Comparison of ENCODE assay signal across 7 cellular contexts in the genomic region with DNA sequence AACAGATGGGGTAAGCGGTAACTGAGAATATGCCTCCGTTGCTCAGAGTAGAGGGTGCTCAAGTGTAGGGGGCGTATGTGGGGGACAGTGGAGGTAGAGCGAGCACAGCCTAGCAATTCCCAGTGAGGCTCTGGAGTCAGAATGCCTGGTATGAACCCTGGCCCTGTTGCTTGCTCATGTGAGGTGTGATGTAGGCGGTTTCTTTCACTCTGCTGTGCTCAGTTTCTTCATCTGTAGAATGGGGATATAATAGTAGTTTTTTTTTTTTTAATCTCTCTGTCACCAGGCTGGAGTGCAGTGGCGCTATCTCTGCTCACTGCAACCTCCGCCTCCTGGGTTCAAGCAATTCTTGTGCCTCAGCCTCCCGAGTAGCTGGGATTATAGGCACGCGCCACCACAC.
A peak's percentile ranks its signal among the peaks of the same experiment; 100 is the strongest.
DNase-seq lines count a peak whose midpoint lies in the region; ATAC-seq and TF ChIP-seq lines count a peak whose summit lies in the region.
"Not testable (repeated sequence)": the region's sequence is repeated elsewhere in the genome, so short reads cannot be mapped to it uniquely, and the experiment has no call there.

No MANE protein-coding gene starts in this region.

- H4K5ac ChIP-seq in IMR-90 (ENCODE audit: low read depth, low read length) = not testable (repeated sequence)

- not testable (repeated sequence) for H4K91ac ChIP-seq in IMR-90 (ENCODE audit: insufficient read depth, low read depth, low read length)

- peaks cover 40% of the 10 kb centered on the region for H4K20me1 ChIP-seq in IMR-90 (ENCODE audit: insufficient read depth, low read length)
- H4K20me1 ChIP-seq in neural progenitor cell (ENCODE audit: low read depth) = peaks cover 61% of the 10 kb centered on the region
- peaks cover 56% of the 10 kb centered on the region for H4K20me1 ChIP-seq in smooth muscle cell (ENCODE audit: low read depth)

- not testable (repeated sequence) for H3K9me3 Mint-ChIP-seq in chondrocyte (ENCODE audit: low read depth); neural progenitor cell; type B pancreatic cell
- peaks cover 36% of the 10 kb centered on the region for H3K9me3 Mint-ChIP-seq in glutamatergic neuron (ENCODE audit: unreplicated experiment)

- H3K56ac ChIP-seq in IMR-90 (ENCODE audit: extremely low read depth, insufficient read depth, low read length) = not testable (repeated sequence)

- H3K27ac ChIP-seq in IMR-90 (ENCODE audit: insufficient read depth, low read length); neural progenitor cell: not testable (repeated sequence)
- peak overlapping the region; percentile 44 to 47 for H3K27ac ChIP-seq in ascending aorta
- H3K27ac ChIP-seq in smooth muscle cell (ENCODE audit: low read depth) = peak overlapping the region; percentile 11

- H3K4me3 ChIP-seq in IMR-90 (ENCODE audit: insufficient read depth, low read depth, low read length); ascending aorta; neural progenitor cell; smooth muscle cell: not testable (repeated sequence)

- H3K4me2 ChIP-seq in IMR-90 (ENCODE audit: low read depth, low read length); neural progenitor cell; smooth muscle cell: not testable (repeated sequence)

- H3K23ac ChIP-seq in IMR-90 (ENCODE audit: low read depth, low read length) = not testable (repeated sequence)

- not testable (repeated sequence) for H3K9me3 ChIP-seq in IMR-90 (ENCODE audit: control insufficient read depth, insufficient read depth, low read length); ascending aorta; neural progenitor cell (ENCODE audit: low read depth); smooth muscle cell (replicated peaks; ENCODE audit: low read depth)

- H2AFZ ChIP-seq in IMR-90 (replicated peaks; ENCODE audit: low read length, poor library complexity); neural progenitor cell (replicated peaks); smooth muscle cell (ENCODE audit: low read depth): not testable (repeated sequence)

- CTCF ChIA-PET in IMR-90 (lab: Yijun Ruan, JAX) = not testable (repeated sequence)

- not testable (repeated sequence) for H3K9ac ChIP-seq in IMR-90 (ENCODE audit: low read depth, low read length); neural progenitor cell; smooth muscle cell (ENCODE audit: low read depth)

- H3F3A ChIP-seq in neural progenitor cell (ENCODE audit: low read depth) = peaks cover 18% of the 10 kb centered on the region
- H3F3A ChIP-seq in smooth muscle cell (ENCODE audit: low read depth) = peaks cover 15% of the 10 kb centered on the region

- not testable (repeated sequence) for H3K27me3 ChIP-seq in IMR-90 (ENCODE audit: control insufficient read depth, insufficient read depth, low read length); ascending aorta; neural progenitor cell; smooth muscle cell (ENCODE audit: low read depth)

- POLR2A ChIA-PET in IMR-90 (lab: Charles Lee; ENCODE audit: unreplicated experiment) = not testable (repeated sequence)

- peaks cover 68% of the 10 kb centered on the region for H3K4me1 Mint-ChIP-seq in chondrocyte (ENCODE audit: low read depth)
- peaks cover 80% of the 10 kb centered on the region for H3K4me1 Mint-ChIP-seq in glutamatergic neuron (ENCODE audit: low read depth, unreplicated experiment)
- H3K4me1 Mint-ChIP-seq in neural progenitor cell = peaks cover 75% of the 10 kb centered on the region
- peaks cover 63% of the 10 kb centered on the region for H3K4me1 Mint-ChIP-seq in type B pancreatic cell (ENCODE audit: unreplicated experiment)

- 0 out of 2 replicates have a peak overlapping the region, but pooled peaks have one; percentile 16 for H2BK20ac ChIP-seq in IMR-90 (ENCODE audit: low read depth, low read length)

- 0 out of 3 replicates have a peak overlapping the region, but pooled peaks have one; percentile 22 for H2BK15ac ChIP-seq in IMR-90 (ENCODE audit: low read depth, low read length)

- intact Hi-C loops in IMR-90 (cut with micrococcal nuclease) = not testable (repeated sequence)
- intact Hi-C loops in ascending aorta (cut with DNase I) = loop anchor here (5.0 kb wide), 1 partner anchor 81 kb away; a partner anchor contains a TSS

- H2AK9ac ChIP-seq in IMR-90 (replicated peaks; ENCODE audit: low read depth, low read length, poor library complexity) = not testable (repeated sequence)

- H3K18ac ChIP-seq in IMR-90 (ENCODE audit: low read depth, low read length) = not testable (repeated sequence)

- not testable (repeated sequence) for H4K8ac ChIP-seq in IMR-90 (ENCODE audit: low read depth in 2 of 2, low read length in 2 of 2)

- not testable (repeated sequence) for H3K27me3 Mint-ChIP-seq in chondrocyte (ENCODE audit: low read depth); neural progenitor cell (ENCODE audit: insufficient read depth, low read depth); type B pancreatic cell
- H3K27me3 Mint-ChIP-seq in glutamatergic neuron (ENCODE audit: unreplicated experiment) = peaks cover 14% of the 10 kb centered on the region

- WGBS in IMR-90 (ENCODE audit: extremely low coverage in 2 of 2, insufficient read length in 1 of 2), 2 experiments = 93% methylated on average over 4 of the region's 10 CpGs; no CpG with 5 or more reads in 1 of the 2 experiments
- WGBS in smooth muscle cell (ENCODE audit: low lambda C conversion rate) = over 99% methylated on average over 10 of the region's 10 CpGs

- H3K9me1 ChIP-seq in IMR-90 (ENCODE audit: insufficient read depth, low read length) = peaks cover 36% of the 10 kb centered on the region

- H2BK5ac ChIP-seq in IMR-90 (ENCODE audit: low read depth, low read length, poor library complexity, severe bottlenecking) = not testable (repeated sequence)

- TF ChIP-seq POLR2A in IMR-90 (IDR thresholded peaks at IDR 0.05; ENCODE audit: low read depth, low read length) = not testable (repeated sequence)

- H2AK5ac ChIP-seq in IMR-90 (ENCODE audit: low read depth, low read length) = peak overlapping the region; percentile 24; the same call in 1 of the 2 replicates

- ATAC-seq in IMR-90 (ENCODE audit: low read depth) = not testable (repeated sequence)

- dilution Hi-C loops in IMR-90 (cut with HindIII; ENCODE audit: low sequenced_read_pairs, unreplicated experiment) = not testable (repeated sequence)

- H3K79me2 ChIP-seq in neural progenitor cell (ENCODE audit: low read depth) = peaks cover 93% of the 10 kb centered on the region
- H3K79me2 ChIP-seq in smooth muscle cell (ENCODE audit: low read depth) = peaks cover 76% of the 10 kb centered on the region

- TF ChIP-seq CTCF in IMR-90 (conservative IDR thresholded peaks at IDR 0.05; ENCODE audit: low read depth, low read length); ascending aorta (IDR thresholded peaks at IDR 0.05); chondrocyte (IDR thresholded peaks at IDR 0.05); glutamatergic neuron (IDR thresholded peaks at IDR 0.05; ENCODE audit: partially characterized antibody, unreplicated experiment); neural progenitor cell (IDR thresholded peaks at IDR 0.05); smooth muscle cell (IDR thresholded peaks at IDR 0.05; ENCODE audit: borderline replicate concordance, insufficient read depth, poor library complexity, severe bottlenecking); type B pancreatic cell (conservative IDR thresholded peaks at IDR 0.05): not testable (repeated sequence)

- in situ Hi-C loops in IMR-90 (cut with MboI; ENCODE audit: low sequenced_read_pairs) = not testable (repeated sequence)

- not testable (repeated sequence) for H3K36me3 Mint-ChIP-seq in chondrocyte (ENCODE audit: low read depth); glutamatergic neuron (ENCODE audit: unreplicated experiment); neural progenitor cell; type B pancreatic cell

- H3K4me3 Mint-ChIP-seq in chondrocyte (ENCODE audit: unreplicated experiment); neural progenitor cell; type B pancreatic cell: not testable (repeated sequence)
- peak overlapping the region; percentile 56 for H3K4me3 Mint-ChIP-seq in glutamatergic neuron (ENCODE audit: unreplicated experiment)

- H3K36me3 ChIP-seq in IMR-90 (ENCODE audit: control insufficient read depth, insufficient read depth, low read length); ascending aorta; neural progenitor cell; smooth muscle cell (ENCODE audit: low read depth): not testable (repeated sequence)

- H3K4ac ChIP-seq in IMR-90 (ENCODE audit: low read depth, low read length) = 0 out of 2 replicates have a peak overlapping the region, but pooled peaks have one; percentile 2

- not testable (repeated sequence) for DNase-seq in IMR-90; ascending aorta (ENCODE audit: low spot score in 2 of 2); chondrocyte (ENCODE audit: low spot score); glutamatergic neuron; neural progenitor cell (ENCODE audit: low spot score); smooth muscle cell (lab: John Stamatoyannopoulos, UW; ENCODE audit: unreplicated experiment); type B pancreatic cell (ENCODE audit: extremely low spot score, unreplicated experiment)

- peaks cover 36 to 76% of the 10 kb centered on the region in 2 experiments for H3K79me1 ChIP-seq in IMR-90 (ENCODE audit: low read depth in 1 of 2, low read length in 2 of 2)

- H3K14ac ChIP-seq in IMR-90 (replicated peaks; ENCODE audit: low read depth, low read length) = not testable (repeated sequence)

- TF ChIP-seq RAD21 in IMR-90 (IDR thresholded peaks at IDR 0.05; ENCODE audit: low read length) = not testable (repeated sequence)

- H3K27ac Mint-ChIP-seq in chondrocyte (ENCODE audit: unreplicated experiment) = peak overlapping the region; percentile 25
- peak overlapping the region; percentile 69 for H3K27ac Mint-ChIP-seq in glutamatergic neuron (ENCODE audit: unreplicated experiment)
- H3K27ac Mint-ChIP-seq in neural progenitor cell = peak overlapping the region; percentile 40
- peak overlapping the region; percentile 52 for H3K27ac Mint-ChIP-seq in type B pancreatic cell

- H3K4me1 ChIP-seq in IMR-90 (ENCODE audit: control insufficient read depth, insufficient read depth, low read length) (peaks cover 33% of the 10 kb centered on the region), ascending aorta (peaks cover 0 to 32% of the 10 kb centered on the region in 2 donors), neural progenitor cell (peaks cover 46% of the 10 kb centered on the region), smooth muscle cell (ENCODE audit: low read depth) (peaks cover 38% of the 10 kb centered on the region)

- H2BK120ac ChIP-seq in IMR-90 (ENCODE audit: low read depth, low read length) = not testable (repeated sequence)

- BruUV-seq in IMR-90 (replicated peaks; lab: Mats Ljungman, UMichigan) = not testable (repeated sequence)
